ENCODE assay signal across 16 cellular contexts in genomic region chr1:33382651-33383415, GRCh38. TPM values are rescaled to one million over a fixed set of nuclear protein-coding genes. Genes with fewer than 3 reads are reported as not detected.
DNase-seq lines count a peak whose midpoint lies in the region; ATAC-seq and TF ChIP-seq lines count a peak whose summit lies in the region.
"Had no signal": no experiment of that assay in that cellular context is flagged by ENCODE, and none has a peak within 500 bp of the region (broad histone marks: within the 10 kb centered on the region; RNA-seq: fewer than 3 reads in every experiment).

No MANE protein-coding gene starts in this region.

- no peaks in the 10 kb centered on the region for H3K9me3 Mint-ChIP-seq in naive thymus-derived CD8-positive, alpha-beta T cell
- H3K9me3 Mint-ChIP-seq: activated CD4-positive, alpha-beta T cell treated with anti-CD3 and anti-CD28 coated beads, Interleukin-2, amount 10 ng/mL, durations not matched to agents 7 days and 5 days; central memory CD8-positive, alpha-beta T cell; stimulated activated naive B cell treated with anti-CD40 and anti-IgM and Interleukin-4, amounts not matched to agents 10 μg/mL and 1 μg/mL and 100 μg/mL, for 72 hours had no signal

- peaks cover 36 to 70% of the 10 kb centered on the region in 2 donors for H3K4me1 ChIP-seq in adrenal gland (replicated peaks in 1 of 2)
- H3K4me1 ChIP-seq in left ventricle myocardium inferior, result peaks cover 76% of the 10 kb centered on the region
- H3K4me1 ChIP-seq: BLaER1 had no signal

- H3K27ac Mint-ChIP-seq in naive thymus-derived CD8-positive, alpha-beta T cell, result no peak overlapping the region
- H3K27ac Mint-ChIP-seq: activated CD4-positive, alpha-beta T cell treated with anti-CD3 and anti-CD28 coated beads, Interleukin-2, amount 10 ng/mL, durations not matched to agents 7 days and 5 days; stimulated activated naive B cell treated with anti-CD40 and anti-IgM and Interleukin-4, amounts not matched to agents 10 μg/mL and 1 μg/mL and 100 μg/mL, for 72 hours had no signal

- peaks cover 8 to 46% (median 35%) of the 10 kb centered on the region in 5 donors for H3K27me3 Mint-ChIP-seq in naive thymus-derived CD8-positive, alpha-beta T cell

- H3K4me3 ChIP-seq in adrenal gland (no peak overlapping the region), left ventricle myocardium inferior (no peak overlapping the region)
- H3K4me3 ChIP-seq: BLaER1 had no signal

- no peak for ATAC-seq in HG03460 (IDR thresholded peaks at IDR 0.05; ENCODE audit: unreplicated experiment)
- ATAC-seq in naive thymus-derived CD8-positive, alpha-beta T cell, result no peak

- DNase-seq in EH (ENCODE audit: low read depth) (peak; percentile 67), adrenal gland (peak in 3 of 7 donors; percentile 13 to 58 (median 25)), left ventricle myocardium inferior (no peak), posterior cingulate gyrus (peak in 7 of 10 donors; percentile 49 to 95 (median 69)), HCEC 1CT (no peak)
- no peak for DNase-seq in stimulated activated CD4-positive, alpha-beta T cell treated with anti-CD3 and anti-CD28 coated beads, Interleukin-4, amount 100 ng/mL, for 1 hour
- DNase-seq in naive thymus-derived CD8-positive, alpha-beta T cell, result no peak
- DNase-seq: activated CD4-positive, alpha-beta T cell treated with anti-CD3 and anti-CD28 coated beads, Interleukin-2, amount 10 ng/mL, durations not matched to agents 7 days and 5 days; activated effector memory CD4-positive, alpha-beta T cell treated with Interleukin-2 at 50 U/mL for 16 hours; NCI-H446; stimulated activated CD4-positive, alpha-beta T cell treated with anti-CD3 and anti-CD28 coated beads, Interleukin-2, amount 100 ng/mL, for 24 hours; stimulated activated naive B cell treated with anti-CD40 and anti-IgM and Interleukin-4, amounts not matched to agents 10 μg/mL and 1 μg/mL and 100 μg/mL, for 72 hours had no signal

- H3K27ac ChIP-seq in adrenal gland, result peak overlapping the region in 3 of 5 donors; percentile 11 to 67 (median 67)
- H3K27ac ChIP-seq in left ventricle myocardium inferior (replicated peaks), result peak overlapping the region; percentile 74
- H3K27ac ChIP-seq: BLaER1, neutrophil had no signal

- H3K9me3 ChIP-seq in adrenal gland (replicated peaks in 1 of 3) (no peaks in the 10 kb centered on the region), left ventricle myocardium inferior (replicated peaks) (no peaks in the 10 kb centered on the region)
- H3K9me3 ChIP-seq: BLaER1, neutrophil had no signal

- H3K27me3 ChIP-seq in adrenal gland (no peaks in the 10 kb centered on the region), left ventricle myocardium inferior (ENCODE audit: low read depth) (no peaks in the 10 kb centered on the region)
- H3K27me3 ChIP-seq: BLaER1 had no signal

- WGBS in adrenal gland, 4 donors, result 71 to 77% (median 74%) methylated on average over 9 of the region's 9 CpGs

- TF ChIP-seq POLR2A in adrenal gland (IDR thresholded peaks at IDR 0.05), result no peak

- peaks cover 6 to 26% (median 8%) of the 10 kb centered on the region in 4 donors for H3K4me1 Mint-ChIP-seq in naive thymus-derived CD8-positive, alpha-beta T cell

- H3K36me3 ChIP-seq in adrenal gland (replicated peaks in 1 of 2), result no peaks in the 10 kb centered on the region
- H3K36me3 ChIP-seq in left ventricle myocardium inferior, result no peaks in the 10 kb centered on the region
- H3K36me3 ChIP-seq: BLaER1, neutrophil had no signal

- no peaks in the 10 kb centered on the region for H3K36me3 Mint-ChIP-seq in naive thymus-derived CD8-positive, alpha-beta T cell
- H3K36me3 Mint-ChIP-seq: stimulated activated naive B cell treated with anti-CD40 and anti-IgM and Interleukin-4, amounts not matched to agents 10 μg/mL and 1 μg/mL and 100 μg/mL, for 72 hours had no signal

- intact Hi-C loops in adrenal gland (cut with DNase I) (no loop called here), left ventricle myocardium inferior (cut with micrococcal nuclease) (no loop called here), posterior cingulate gyrus (cut with DNase I) (no loop called here)

- TF ChIP-seq CTCF in adrenal gland (IDR thresholded peaks at IDR 0.05) (no peak), left ventricle myocardium inferior (IDR thresholded peaks at IDR 0.05; ENCODE audit: borderline replicate concordance) (no peak)

- POLR2A ChIA-PET in naive thymus-derived CD8-positive, alpha-beta T cell (lab: Charles Lee), result no interaction called here

- no peak overlapping the region for H3K4me3 Mint-ChIP-seq in naive thymus-derived CD8-positive, alpha-beta T cell
- H3K4me3 Mint-ChIP-seq: activated CD4-positive, alpha-beta T cell treated with anti-CD3 and anti-CD28 coated beads, Interleukin-2, amount 10 ng/mL, durations not matched to agents 7 days and 5 days; central memory CD8-positive, alpha-beta T cell; stimulated activated naive B cell treated with anti-CD40 and anti-IgM and Interleukin-4, amounts not matched to agents 10 μg/mL and 1 μg/mL and 100 μg/mL, for 72 hours had no signal

RNA-seq across cellular contexts. Expression of gene PHC2, which starts 48.1 kb away (rescaled TPM):
- total RNA-seq in adrenal gland (100 to 1,000 TPM; 100 to 164 (median 131) TPM), left ventricle myocardium inferior (105 TPM)
- 100 to 1,000 TPM in 1 of 3 donors, 10 to 100 TPM in 2; 61.5 to 104 (median 84.2) TPM for polyA plus RNA-seq in adrenal gland
- total RNA-seq in naive thymus-derived CD8-positive, alpha-beta T cell, result 10 to 100 TPM; 36.3 to 36.5 TPM
- 10 to 100 TPM; 11.8 to 38.4 (median 27.5) TPM for polyA plus RNA-seq in naive thymus-derived CD8-positive, alpha-beta T cell

Comparison
In these comparisons a context has a peak if more than half of its experiments do, and no peak if none do; other contexts are left out.
1. DNase-seq: peak in EH (single experiment) and posterior cingulate gyrus (7 of 10); none in left ventricle myocardium inferior (single experiment), HCEC 1CT (single experiment), stimulated activated CD4-positive, alpha-beta T cell treated with anti-CD3 and anti-CD28 coated beads, Interleukin-4, amount 100 ng/mL, for 1 hour (single experiment) and naive thymus-derived CD8-positive, alpha-beta T cell (0 of 10).